Comparison of ENCODE assay signal across 8 cellular contexts in genomic region chr14:73886449-73887115, GRCh38. TPM values are rescaled to one million over a fixed set of nuclear protein-coding genes. Genes with fewer than 3 reads are reported as not detected.
DNase-seq lines count a peak whose midpoint lies in the region; ATAC-seq, FAIRE-seq and TF ChIP-seq lines count a peak whose summit lies in the region.

Gene ZNF410 (plus strand): TSS chr14:73886859. CDS start chr14:73892176, 5,317 bp downstream.

- TF ChIP-seq POLR2A in esophagus muscularis mucosa (IDR thresholded peaks at IDR 0.05; ENCODE audit: low read depth): peak; percentile 48

- TF ChIP-seq EP300 in esophagus muscularis mucosa (IDR thresholded peaks at IDR 0.05): peak; percentile 42

- peak; percentile 11 for FAIRE-seq in RCC 7860 (lab: Jason Lieb, UNC)

- H3K36me3 ChIP-seq in KOPT-K1 (ENCODE audit: insufficient read depth, low read length) (no peaks in the 10 kb centered on the region), esophagus muscularis mucosa (peaks cover 0 to 6% (median 0%) of the 10 kb centered on the region in 4 donors)

- H3K9me3 Mint-ChIP-seq in activated T-cell treated with anti-CD3 and anti-CD28 coated beads, Interleukin-2, amount 50 U/mL, for 72 hours: no peaks in the 10 kb centered on the region

- DNase-seq in DMS79 (lab: John Stamatoyannopoulos, UW) (peak; percentile 96), RCC 7860 (ENCODE audit: low spot score) (peak; percentile 82), esophagus muscularis mucosa (ENCODE audit: extremely low spot score) (peak; percentile 98), myocyte (ENCODE audit: low read depth) (peak; percentile 97)
- peak; percentile 95 for DNase-seq in activated T-cell treated with anti-CD3 and anti-CD28 coated beads, Interleukin-2, amount 50 U/mL, for 72 hours
- DNase-seq in stimulated activated CD8-positive, alpha-beta memory T cell treated with anti-CD3 and anti-CD28 coated beads, Interleukin-7, amount 100 ng/mL, for 48 hours (ENCODE audit: extremely low read depth in 1 of 2, low read depth in 1 of 2): peak; percentile 91 to 94

- peak within 1 kb of the TSS; percentile 97 to 98 for H3K4me3 Mint-ChIP-seq in activated T-cell treated with anti-CD3 and anti-CD28 coated beads, Interleukin-2, amount 50 U/mL, for 72 hours

- peaks cover 3 to 16% of the 10 kb centered on the region in 2 donors for H3K36me3 Mint-ChIP-seq in activated T-cell treated with anti-CD3 and anti-CD28 coated beads, Interleukin-2, amount 50 U/mL, for 72 hours (ENCODE audit: insufficient read depth in 2 of 2)

- H3K27me3 ChIP-seq in esophagus muscularis mucosa: no peaks in the 10 kb centered on the region

- H3K27ac ChIP-seq in KOPT-K1 (ENCODE audit: low read depth, low read length, poor library complexity, severe bottlenecking): peak within 1 kb of the TSS; percentile 76
- H3K27ac ChIP-seq in esophagus muscularis mucosa (replicated peaks in 1 of 4): peak within 1 kb of the TSS; percentile 88 to 95 (median 93)

- ATAC-seq in GM21786 (IDR thresholded peaks at IDR 0.05; ENCODE audit: unreplicated experiment): peak; percentile 90
- ATAC-seq in activated T-cell treated with anti-CD3 and anti-CD28 coated beads, Interleukin-2, amount 50 U/mL, for 72 hours (replicated peaks in 1 of 2): peak; percentile 99 to 100

- no peaks in the 10 kb centered on the region for H3K9me3 ChIP-seq in KOPT-K1 (ENCODE audit: insufficient read depth, low read length, poor library complexity, severe bottlenecking)
- H3K9me3 ChIP-seq in esophagus muscularis mucosa: no peaks in the 10 kb centered on the region

- no peaks in the 10 kb centered on the region for H3K27me3 Mint-ChIP-seq in activated T-cell treated with anti-CD3 and anti-CD28 coated beads, Interleukin-2, amount 50 U/mL, for 72 hours (ENCODE audit: low read depth)

- WGBS in esophagus muscularis mucosa: 0% methylated on average over 10 of the region's 58 CpGs

- peak within 1 kb of the TSS; percentile 65 to 88 (median 82) for H3K4me3 ChIP-seq in esophagus muscularis mucosa

- peaks cover 49% of the 10 kb centered on the region for H3K4me1 Mint-ChIP-seq in activated T-cell treated with anti-CD3 and anti-CD28 coated beads, Interleukin-2, amount 50 U/mL, for 72 hours (ENCODE audit: low read depth)

- intact Hi-C loops in esophagus muscularis mucosa (cut with DNase I): loop anchor here (5.0 to 10.0 kb wide), 3 partner anchors 34 to 162 kb away; partner anchors contain the start of genes BBOF1, ENTPD5 and PTGR2

- H3K4me1 ChIP-seq in esophagus muscularis mucosa: peaks cover 24 to 49% (median 32%) of the 10 kb centered on the region in 4 donors

- H3K27ac Mint-ChIP-seq in activated T-cell treated with anti-CD3 and anti-CD28 coated beads, Interleukin-2, amount 50 U/mL, for 72 hours: peak within 1 kb of the TSS; percentile 100

- TF ChIP-seq CTCF in esophagus muscularis mucosa (IDR thresholded peaks at IDR 0.05): peak in 1 of 3 experiments; percentile 5

RNA-seq across cellular contexts. Expression of gene ZNF410, which starts in this region (rescaled TPM):
- total RNA-seq in activated T-cell treated with anti-CD3 and anti-CD28 coated beads, Interleukin-2, amount 50 U/mL, for 72 hours: 10 to 100 TPM; 81.9 to 90.6 TPM
- total RNA-seq in esophagus muscularis mucosa (10 to 100 TPM; 36.5 to 67.6 (median 41.6) TPM), myocyte (35.6 and 52.7 TPM in 2 replicates)
- polyA plus RNA-seq in myocyte (2012): 31.9 TPM

Comparison
In these comparisons a context has a peak if more than half of its experiments do, and no peak if none do; other contexts are left out.
1. Peak in every context shown above with its lines: DNase-seq, ATAC-seq, H3K4me3 ChIP-seq and H3K27ac ChIP-seq.